In genomic region chr2:152011724-152012123, GRCh38 we compare ENCODE assay signal across 34 cellular contexts.
"Had no signal": no experiment of that assay in that cellular context is flagged by ENCODE, and none has a peak within 500 bp of the region (broad histone marks: within the 10 kb centered on the region; RNA-seq: fewer than 3 reads in every experiment).

No MANE protein-coding gene starts in this region.

- H3K9ac ChIP-seq: KMS-11 had no signal

- H3K27ac ChIP-seq: KMS-11 had no signal

- H3K4me3 ChIP-seq: MG63 had no signal

- H3K9me3 ChIP-seq: MG63 had no signal

- H3K4me2 ChIP-seq: KMS-11 had no signal

- DNase-seq: Karpas-422, Kasumi-1, MG63, MM.1S, MV-4-11, NCI-H1048, NCI-H1092, NCI-H1092 treated with DMSO at 0.1 percent for 48 hours, NCI-H1105, NCI-H1105 treated with DMSO at 0.1 percent for 48 hours, NCI-H1417, NCI-H1417 treated with DMSO at 0.1 percent for 48 hours, NCI-H1436, NCI-H1436 treated with DMSO at 0.1 percent for 48 hours, NCI-H146, NCI-H1694, NCI-H1694 treated with DMSO at 0.1 percent for 48 hours, NCI-H187, NCI-H187 treated with DMSO at 0.1 percent for 48 hours, NCI-H1930, NCI-H2029, NCI-H2029 treated with DMSO at 0.1 percent for 48 hours, NCI-H2081, NCI-H2081 treated with DMSO at 0.1 percent for 48 hours, NCI-H2107, NCI-H2171, NCI-H2171 treated with DMSO at 0.1 percent for 48 hours, NCI-H2227 treated with DMSO at 0.1 percent for 48 hours, NCI-H226, NCI-H345, NCI-H446, NCI-H446 treated with DMSO at 0.1 percent for 48 hours, NCI-H510A had no signal

- H3K36me3 ChIP-seq: MG63 had no signal
